In the genomic region with DNA sequence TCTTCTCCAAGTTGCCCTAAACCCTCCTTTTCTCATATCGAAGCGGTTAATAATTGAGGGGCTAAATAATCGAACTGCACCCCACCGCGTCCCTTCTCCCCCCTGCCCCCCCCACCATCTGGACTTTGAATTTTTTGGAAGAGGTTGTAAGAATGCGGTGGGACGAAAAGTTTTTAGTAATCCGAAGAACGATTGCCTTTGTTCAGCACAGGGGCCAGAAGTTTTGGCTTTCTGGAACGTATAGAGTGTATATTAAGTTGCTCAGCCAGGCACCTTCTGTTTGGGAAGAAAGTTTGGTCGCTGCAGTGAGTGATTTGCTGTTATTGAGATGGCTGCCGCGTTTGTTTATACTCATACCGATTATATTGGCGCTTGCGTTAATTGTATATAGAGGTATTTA, we compare ENCODE assay signal across 8 cellular contexts. TPM values are rescaled to one million over a fixed set of nuclear protein-coding genes. Genes with fewer than 3 reads are reported as not detected.
DNase-seq lines count a peak whose midpoint lies in the region; ATAC-seq, FAIRE-seq and TF ChIP-seq lines count a peak whose summit lies in the region.

No MANE protein-coding gene starts in this region.

- peaks cover 24% of the 10 kb centered on the region for H3K4me1 Mint-ChIP-seq in type B pancreatic cell (ENCODE audit: unreplicated experiment)

- H3K36me3 Mint-ChIP-seq in type B pancreatic cell, result peaks cover 10% of the 10 kb centered on the region

- no peaks in the 10 kb centered on the region for H3K27me3 Mint-ChIP-seq in type B pancreatic cell

- peak overlapping the region; percentile 89 for H3K27ac ChIP-seq in brain microvascular endothelial cell

- ATAC-seq in GM18861 (IDR thresholded peaks at IDR 0.05; ENCODE audit: unreplicated experiment), result no peak

- peak overlapping the region; percentile 80 for H3K4me3 ChIP-seq in NB4 (ENCODE audit: low read depth, low read length)
- peak overlapping the region; percentile 71 for H3K4me3 ChIP-seq in brain microvascular endothelial cell (ENCODE audit: low read depth, low read length)

- no peaks in the 10 kb centered on the region for H3K9me3 Mint-ChIP-seq in type B pancreatic cell

- peak overlapping the region; percentile 95 for H3K4me3 Mint-ChIP-seq in type B pancreatic cell

- peak overlapping the region; percentile 97 for H3K27ac Mint-ChIP-seq in type B pancreatic cell

- in situ Hi-C loops in brain microvascular endothelial cell (cut with HindIII; ENCODE audit: low pct_ligation_motif_present, low sequenced_read_pairs), result no loop called here

- TF ChIP-seq POLR2A in NB4 (IDR thresholded peaks at IDR 0.05; ENCODE audit: extremely low read depth, insufficient read length) (no peak), GM12892 (IDR thresholded peaks at IDR 0.05; ENCODE audit: low read depth, low read length) (no peak)

- FAIRE-seq in GM12892 (lab: Jason Lieb, UNC), result no peak

- DNase-seq in Daoy (ENCODE audit: low read depth), result peak; percentile 11
- DNase-seq in NB4 (ENCODE audit: low read depth), result peak; percentile 42
- DNase-seq in brain microvascular endothelial cell, result no peak
- DNase-seq in lung microvascular endothelial cell (ENCODE audit: low read depth in 2 of 2), result peak; percentile 36 to 41
- no peak for DNase-seq in type B pancreatic cell (ENCODE audit: extremely low spot score, unreplicated experiment)
- no peak for DNase-seq in putamen (ENCODE audit: low spot score)
- DNase-seq in GM12892 (ENCODE audit: insufficient read length), result no peak

- no peaks in the 10 kb centered on the region for H3K36me3 ChIP-seq in brain microvascular endothelial cell (replicated peaks)

- no peaks in the 10 kb centered on the region for H3K27me3 ChIP-seq in brain microvascular endothelial cell (replicated peaks)

- TF ChIP-seq CTCF in NB4 (IDR thresholded peaks at IDR 0.05; ENCODE audit: low read depth, low read length) (no peak), brain microvascular endothelial cell (IDR thresholded peaks at IDR 0.05; ENCODE audit: low read depth, low read length, missing control alignments) (no peak), type B pancreatic cell (conservative IDR thresholded peaks at IDR 0.05) (no peak)

RNA-seq across cellular contexts. Expression of gene ERBIN, which starts 0.5 kb away (rescaled TPM):
- total RNA-seq in Daoy (2014; rRNA removed; shearing (Covaris generic)), result 48.6 and 61.0 TPM in 2 replicates
- total RNA-seq in lung microvascular endothelial cell (43.8 and 55.2 TPM in 2 replicates), type B pancreatic cell (ENCODE audit: low replicate concordance) (57.5 and 60.2 TPM in 2 replicates)
- polyA plus RNA-seq in GM12892 (2012; ENCODE audit: missing spikeins), result 40.0 TPM

Comparison
In these comparisons a context has a peak if more than half of its experiments do, and no peak if none do; other contexts are left out.
1. DNase-seq: peak in Daoy (single experiment), NB4 (single experiment) and lung microvascular endothelial cell (2 of 2); none in brain microvascular endothelial cell (single experiment), type B pancreatic cell (single experiment), putamen (single experiment) and GM12892 (single experiment).